In the genomic region with DNA sequence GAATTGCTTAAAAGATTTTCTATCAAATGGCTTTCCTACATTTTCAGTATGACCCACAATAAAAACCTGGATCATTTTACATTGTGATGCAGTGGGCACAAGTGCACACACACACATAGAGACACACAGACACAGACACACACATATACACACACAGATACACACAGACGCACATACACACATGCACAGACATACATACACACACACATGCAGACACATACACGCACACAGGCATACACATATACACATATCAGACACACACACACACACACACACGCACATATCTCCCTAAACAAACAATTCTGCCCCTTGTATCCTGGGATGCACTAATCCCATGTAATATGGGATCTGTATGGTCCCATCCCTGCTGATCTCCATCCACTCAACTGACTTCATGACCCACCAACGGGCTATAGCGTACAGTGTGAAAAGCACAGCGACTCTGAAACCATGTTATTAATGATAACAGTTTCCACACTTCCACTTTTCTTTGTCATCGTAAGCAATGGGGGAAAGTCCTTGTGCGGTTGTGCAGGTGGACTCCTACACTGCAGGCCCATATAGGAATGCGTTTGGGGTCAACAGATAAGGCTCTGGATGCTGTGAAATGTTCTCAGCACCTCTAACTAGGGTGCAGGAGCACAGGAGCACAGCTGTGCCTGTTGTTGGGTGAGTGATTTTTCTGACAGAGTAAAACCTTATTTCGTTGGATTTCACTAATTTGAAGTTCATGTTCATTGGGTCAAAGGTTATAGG, we compare ENCODE assay signal across 1 cellular context.
A peak's percentile ranks its signal among the peaks of the same experiment; 100 is the strongest.
TF ChIP-seq lines count a peak whose summit lies in the region.

No MANE protein-coding gene starts in this region.

TF ChIP-seq in K562, 482 proteins besides CTCF, POLR2A, EP300 and RAD21 (continued from another document and continues in another):
- TF ChIP-seq ZNF407 (IDR thresholded peaks at IDR 0.05; ENCODE audit: low read depth) (no peak), NCOA1 (IDR thresholded peaks at IDR 0.05; ENCODE audit: low read depth) (peak; percentile 45; the same call in 1 of the 2 replicates), ZNF274 (IDR thresholded peaks at IDR 0.05; ENCODE audit: borderline replicate concordance, low read depth, low read length) (no peak; the same call in 1 of the 2 replicates), DPF2 (IDR thresholded peaks at IDR 0.05) (peak; percentile 87), ZNF699 (CRISPR knock-in tag; IDR thresholded peaks at IDR 0.05; ENCODE audit: insufficient replicate concordance) (no peak), U2AF2 (optimal IDR thresholded peaks at IDR 0.05; ENCODE audit: low read depth, low read length) (no peak), SIX5 (IDR thresholded peaks at IDR 0.05; ENCODE audit: borderline replicate concordance in 1 of 2, insufficient read depth in 1 of 2, low read depth in 1 of 2, low read length in 2 of 2) (no peak), DMBX1 (CRISPR knock-in tag; IDR thresholded peaks at IDR 0.05; ENCODE audit: borderline replicate concordance) (peak; percentile 69), FUS (optimal IDR thresholded peaks at IDR 0.05; ENCODE audit: low read depth, low read length) (no peak), STAT5A (IDR thresholded peaks at IDR 0.05; ENCODE audit: borderline replicate concordance, low read length) (peak; percentile 84), XRCC3 (IDR thresholded peaks at IDR 0.05) (no peak), U2AF1 (optimal IDR thresholded peaks at IDR 0.05; ENCODE audit: low read depth, low read length) (no peak), FOXK1 (CRISPR knock-in tag; IDR thresholded peaks at IDR 0.05; ENCODE audit: borderline replicate concordance) (no peak), BMI1 (IDR thresholded peaks at IDR 0.05; ENCODE audit: low read length) (no peak), ZNF134 (CRISPR knock-in tag; conservative IDR thresholded peaks at IDR 0.05) (no peak), TFE3 (CRISPR knock-in tag; IDR thresholded peaks at IDR 0.05) (no peak), JUND (IDR thresholded peaks at IDR 0.05; ENCODE audit: borderline replicate concordance, low read depth, low read length) (peak; percentile 61; the same call in 1 of the 2 replicates), JUND (tag; IDR thresholded peaks at IDR 0.05; ENCODE audit: borderline replicate concordance, low read depth, low read length) (peak; percentile 41; the same call in 1 of the 3 replicates), MAX (CRISPR knock-in tag; IDR thresholded peaks at IDR 0.05) (peak; percentile 80), SMARCE1 (IDR thresholded peaks at IDR 0.05) (peak; percentile 29; the same call in 1 of the 2 replicates), L3MBTL2 (IDR thresholded peaks at IDR 0.05) (no peak), GATAD2B (IDR thresholded peaks at IDR 0.05; ENCODE audit: borderline replicate concordance) (no peak), ADNP (tag; IDR thresholded peaks at IDR 0.05) (no peak), HSF4 (CRISPR knock-in tag; IDR thresholded peaks at IDR 0.05; ENCODE audit: borderline replicate concordance) (no peak), FOSL1 (tag; conservative IDR thresholded peaks at IDR 0.05) (no peak), ZNF165 (CRISPR knock-in tag; IDR thresholded peaks at IDR 0.05; ENCODE audit: borderline replicate concordance) (no peak), KDM4B (IDR thresholded peaks at IDR 0.05; ENCODE audit: borderline replicate concordance in 2 of 2, low read depth in 1 of 2) (no peak), ZNF212 (CRISPR knock-in tag; IDR thresholded peaks at IDR 0.05) (no peak), GMEB1 (CRISPR knock-in tag; IDR thresholded peaks at IDR 0.05) (no peak), SETDB1 (IDR thresholded peaks at IDR 0.05; ENCODE audit: low read length) (no peak), THRAP3 (IDR thresholded peaks at IDR 0.05; ENCODE audit: borderline replicate concordance) (no peak), ZNF778 (CRISPR knock-in tag; IDR thresholded peaks at IDR 0.05) (no peak), ZNF583 (CRISPR knock-in tag; IDR thresholded peaks at IDR 0.05) (no peak)
- TF ChIP-seq, protein P1, sequence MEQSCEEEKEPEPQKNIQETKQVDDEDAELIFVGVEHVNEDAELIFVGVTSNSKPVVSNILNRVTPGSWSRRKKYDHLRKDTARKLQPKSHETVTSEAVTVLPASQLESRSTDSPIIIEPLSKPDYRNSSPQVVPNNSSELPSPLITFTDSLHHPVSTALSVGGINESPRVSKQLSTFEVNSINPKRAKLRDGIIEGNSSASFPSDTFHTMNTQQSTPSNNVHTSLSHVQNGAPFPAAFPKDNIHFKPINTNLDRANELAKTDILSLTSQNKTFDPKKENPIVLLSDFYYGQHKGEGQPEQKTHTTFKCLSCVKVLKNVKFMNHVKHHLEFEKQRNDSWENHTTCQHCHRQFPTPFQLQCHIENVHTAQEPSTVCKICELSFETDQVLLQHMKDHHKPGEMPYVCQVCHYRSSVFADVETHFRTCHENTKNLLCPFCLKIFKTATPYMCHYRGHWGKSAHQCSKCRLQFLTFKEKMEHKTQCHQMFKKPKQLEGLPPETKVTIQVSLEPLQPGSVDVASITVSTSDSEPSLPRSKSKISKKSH (CRISPR knock-in tag; IDR thresholded peaks at IDR 0.05) = no peak
- TF ChIP-seq, protein P2, sequence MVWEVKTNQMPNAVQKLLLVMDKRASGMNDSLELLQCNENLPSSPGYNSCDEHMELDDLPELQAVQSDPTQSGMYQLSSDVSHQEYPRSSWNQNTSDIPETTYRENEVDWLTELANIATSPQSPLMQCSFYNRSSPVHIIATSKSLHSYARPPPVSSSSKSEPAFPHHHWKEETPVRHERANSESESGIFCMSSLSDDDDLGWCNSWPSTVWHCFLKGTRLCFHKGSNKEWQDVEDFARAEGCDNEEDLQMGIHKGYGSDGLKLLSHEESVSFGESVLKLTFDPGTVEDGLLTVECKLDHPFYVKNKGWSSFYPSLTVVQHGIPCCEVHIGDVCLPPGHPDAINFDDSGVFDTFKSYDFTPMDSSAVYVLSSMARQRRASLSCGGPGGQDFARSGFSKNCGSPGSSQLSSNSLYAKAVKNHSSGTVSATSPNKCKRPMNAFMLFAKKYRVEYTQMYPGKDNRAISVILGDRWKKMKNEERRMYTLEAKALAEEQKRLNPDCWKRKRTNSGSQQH (CRISPR knock-in tag; IDR thresholded peaks at IDR 0.05) = peak; percentile 74
- TF ChIP-seq, protein P3, sequence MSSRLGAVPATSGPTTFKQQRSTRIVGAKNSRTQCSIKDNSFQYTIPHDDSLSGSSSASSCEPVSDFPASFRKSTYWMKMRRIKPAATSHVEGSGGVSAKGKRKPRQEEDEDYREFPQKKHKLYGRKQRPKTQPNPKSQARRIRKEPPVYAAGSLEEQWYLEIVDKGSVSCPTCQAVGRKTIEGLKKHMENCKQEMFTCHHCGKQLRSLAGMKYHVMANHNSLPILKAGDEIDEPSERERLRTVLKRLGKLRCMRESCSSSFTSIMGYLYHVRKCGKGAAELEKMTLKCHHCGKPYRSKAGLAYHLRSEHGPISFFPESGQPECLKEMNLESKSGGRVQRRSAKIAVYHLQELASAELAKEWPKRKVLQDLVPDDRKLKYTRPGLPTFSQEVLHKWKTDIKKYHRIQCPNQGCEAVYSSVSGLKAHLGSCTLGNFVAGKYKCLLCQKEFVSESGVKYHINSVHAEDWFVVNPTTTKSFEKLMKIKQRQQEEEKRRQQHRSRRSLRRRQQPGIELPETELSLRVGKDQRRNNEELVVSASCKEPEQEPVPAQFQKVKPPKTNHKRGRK (tag; IDR thresholded peaks at IDR 0.05) = no peak
- TF ChIP-seq, protein P4, sequence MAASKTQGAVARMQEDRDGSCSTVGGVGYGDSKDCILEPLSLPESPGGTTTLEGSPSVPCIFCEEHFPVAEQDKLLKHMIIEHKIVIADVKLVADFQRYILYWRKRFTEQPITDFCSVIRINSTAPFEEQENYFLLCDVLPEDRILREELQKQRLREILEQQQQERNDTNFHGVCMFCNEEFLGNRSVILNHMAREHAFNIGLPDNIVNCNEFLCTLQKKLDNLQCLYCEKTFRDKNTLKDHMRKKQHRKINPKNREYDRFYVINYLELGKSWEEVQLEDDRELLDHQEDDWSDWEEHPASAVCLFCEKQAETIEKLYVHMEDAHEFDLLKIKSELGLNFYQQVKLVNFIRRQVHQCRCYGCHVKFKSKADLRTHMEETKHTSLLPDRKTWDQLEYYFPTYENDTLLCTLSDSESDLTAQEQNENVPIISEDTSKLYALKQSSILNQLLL (CRISPR knock-in tag; IDR thresholded peaks at IDR 0.05; ENCODE audit: borderline replicate concordance) = no peak
- TF ChIP-seq, protein P5, sequence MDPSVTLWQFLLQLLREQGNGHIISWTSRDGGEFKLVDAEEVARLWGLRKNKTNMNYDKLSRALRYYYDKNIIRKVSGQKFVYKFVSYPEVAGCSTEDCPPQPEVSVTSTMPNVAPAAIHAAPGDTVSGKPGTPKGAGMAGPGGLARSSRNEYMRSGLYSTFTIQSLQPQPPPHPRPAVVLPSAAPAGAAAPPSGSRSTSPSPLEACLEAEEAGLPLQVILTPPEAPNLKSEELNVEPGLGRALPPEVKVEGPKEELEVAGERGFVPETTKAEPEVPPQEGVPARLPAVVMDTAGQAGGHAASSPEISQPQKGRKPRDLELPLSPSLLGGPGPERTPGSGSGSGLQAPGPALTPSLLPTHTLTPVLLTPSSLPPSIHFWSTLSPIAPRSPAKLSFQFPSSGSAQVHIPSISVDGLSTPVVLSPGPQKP (CRISPR knock-in tag; IDR thresholded peaks at IDR 0.05) = no peak
